Comparison of ENCODE assay signal across 8 cellular contexts in the genomic region with DNA sequence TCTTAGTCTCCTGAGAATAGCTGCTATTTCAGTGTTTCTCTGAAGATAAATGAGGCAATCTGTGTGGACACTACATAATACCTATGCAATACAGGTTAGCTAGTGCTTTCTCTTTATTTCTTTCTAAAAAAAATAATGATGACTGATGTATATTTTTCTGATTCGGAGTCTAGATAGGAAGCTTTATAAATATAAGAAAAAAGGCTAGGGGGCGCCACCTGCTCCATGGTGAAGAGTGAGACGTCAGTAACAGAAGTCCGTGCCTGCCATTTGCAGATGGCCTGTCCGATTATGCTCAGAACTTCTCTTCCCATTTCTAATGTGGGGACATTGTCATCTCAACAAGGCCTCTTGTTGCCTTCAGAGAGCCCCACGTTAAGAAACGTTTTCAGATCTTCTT. TPM values are rescaled to one million over a fixed set of nuclear protein-coding genes. Genes with fewer than 3 reads are reported as not detected.
DNase-seq lines count a peak whose midpoint lies in the region; ATAC-seq and TF ChIP-seq lines count a peak whose summit lies in the region.

No MANE protein-coding gene starts in this region.

- no peak overlapping the region for H3K9ac ChIP-seq in endodermal cell (ENCODE audit: extremely low read depth, low read length, poor library complexity, severe bottlenecking)

- H3K27me3 Mint-ChIP-seq in endodermal cell (ENCODE audit: insufficient read depth), result no peaks in the 10 kb centered on the region
- H3K27me3 Mint-ChIP-seq in natural killer cell treated with Interleukin-12 subunit alpha and Interleukin-12 subunit beta and Interleukin-15 and Interleukin-18, amount 100 ng/mL, for 72 hours, result no peaks in the 10 kb centered on the region

- H3K9me3 Mint-ChIP-seq in endodermal cell, result no peaks in the 10 kb centered on the region
- H3K9me3 Mint-ChIP-seq in natural killer cell treated with Interleukin-12 subunit alpha and Interleukin-12 subunit beta and Interleukin-15 and Interleukin-18, amount 100 ng/mL, for 72 hours, result no peaks in the 10 kb centered on the region

- no peak overlapping the region for H3K27ac Mint-ChIP-seq in endodermal cell
- no peak overlapping the region for H3K27ac Mint-ChIP-seq in natural killer cell treated with Interleukin-12 subunit alpha and Interleukin-12 subunit beta and Interleukin-15 and Interleukin-18, amount 100 ng/mL, for 72 hours

- in situ Hi-C loops in transverse colon (cut with MboI; ENCODE audit: low pct_ligation_motif_present in 1 of 4, low pct_unique_long_range_greater_than_20kb in 1 of 4, low sequenced_read_pairs in 3 of 4), result no loop called here

- H3K4me3 ChIP-seq in endodermal cell (ENCODE audit: low read length) (no peak overlapping the region), transverse colon (no peak overlapping the region), thyroid gland (replicated peaks in 1 of 3) (no peak overlapping the region)

- peaks cover 18% of the 10 kb centered on the region for H3K36me3 Mint-ChIP-seq in endodermal cell (ENCODE audit: low read depth)
- no peaks in the 10 kb centered on the region for H3K36me3 Mint-ChIP-seq in natural killer cell treated with Interleukin-12 subunit alpha and Interleukin-12 subunit beta and Interleukin-15 and Interleukin-18, amount 100 ng/mL, for 72 hours

- H3K4me1 Mint-ChIP-seq in endodermal cell, result no peaks in the 10 kb centered on the region
- peaks cover 0 to 3% of the 10 kb centered on the region in 2 donors for H3K4me1 Mint-ChIP-seq in natural killer cell treated with Interleukin-12 subunit alpha and Interleukin-12 subunit beta and Interleukin-15 and Interleukin-18, amount 100 ng/mL, for 72 hours (ENCODE audit: low read depth in 2 of 2)

- TF ChIP-seq EP300 in transverse colon (IDR thresholded peaks at IDR 0.05; ENCODE audit: low read depth), result no peak

- no peak overlapping the region for H3K4me3 Mint-ChIP-seq in endodermal cell
- no peak overlapping the region for H3K4me3 Mint-ChIP-seq in natural killer cell treated with Interleukin-12 subunit alpha and Interleukin-12 subunit beta and Interleukin-15 and Interleukin-18, amount 100 ng/mL, for 72 hours

- no peak overlapping the region for H3K27ac ChIP-seq in endodermal cell (ENCODE audit: low read depth, low read length)
- H3K27ac ChIP-seq in transverse colon, result no peak overlapping the region
- no peak overlapping the region for H3K27ac ChIP-seq in thyroid gland

- TF ChIP-seq CTCF in endodermal cell (conservative IDR thresholded peaks at IDR 0.05) (peak; percentile 78), transverse colon (IDR thresholded peaks at IDR 0.05) (peak in 3 of 5 experiments; percentile 16 to 37 (median 26)), thyroid gland (IDR thresholded peaks at IDR 0.05) (peak in 1 of 6 experiments; percentile 25)

- ATAC-seq in HG03342 (IDR thresholded peaks at IDR 0.05; ENCODE audit: unreplicated experiment), result no peak
- no peak for ATAC-seq in natural killer cell treated with Interleukin-12 subunit alpha and Interleukin-12 subunit beta and Interleukin-15 and Interleukin-18, amount 100 ng/mL, for 72 hours

- H3K36me3 ChIP-seq in endodermal cell (ENCODE audit: control insufficient read depth, insufficient read depth, low read length) (peaks cover 18% of the 10 kb centered on the region), transverse colon (peaks cover 0 to 11% (median 0%) of the 10 kb centered on the region in 4 donors), thyroid gland (no peaks in the 10 kb centered on the region)

- no peak for TF ChIP-seq POLR2A in transverse colon (IDR thresholded peaks at IDR 0.05)
- TF ChIP-seq POLR2A in thyroid gland (IDR thresholded peaks at IDR 0.05), result no peak

- 79 to 82% methylated on average over 2 to 7 of the region's 7 CpGs for WGBS in endodermal cell (ENCODE audit: insufficient coverage in 1 of 2, insufficient read length in 1 of 2), 2 experiments
- WGBS in transverse colon (ENCODE audit: low coverage in 1 of 2), 2 donors, result 79 to 80% methylated on average over 7 of the region's 7 CpGs
- 76% methylated on average over 7 of the region's 7 CpGs for WGBS in thyroid gland, 2 donors

- DNase-seq in stimulated activated CD4-positive, alpha-beta T cell treated with anti-CD3 and anti-CD28 coated beads, Interleukin-15, amount 100 ng/mL, for 24 hours, result peak; percentile 40
- no peak for DNase-seq in stimulated activated CD4-positive, alpha-beta T cell treated with anti-CD3 and anti-CD28 coated beads, Interleukin-4, amount 100 ng/mL, for 24 hours
- DNase-seq in NCI-H526 treated with DMSO at 0.1 percent for 48 hours (lab: John Stamatoyannopoulos, UW) (peak; percentile 38), endodermal cell (peak; percentile 70), transverse colon (no peak), thyroid gland (no peak)
- DNase-seq in natural killer cell treated with Interleukin-12 subunit alpha and Interleukin-12 subunit beta and Interleukin-15 and Interleukin-18, amount 100 ng/mL, for 72 hours (ENCODE audit: low spot score), result no peak

- intact Hi-C loops in transverse colon (cut with DNase I; ENCODE audit: low total_unique reads), result no loop called here
- intact Hi-C loops in thyroid gland (cut with DNase I), result no loop called here

- H3K9me3 ChIP-seq in endodermal cell (ENCODE audit: control insufficient read depth, low read length) (no peaks in the 10 kb centered on the region), transverse colon (no peaks in the 10 kb centered on the region), thyroid gland (no peaks in the 10 kb centered on the region)

- H3K27me3 ChIP-seq in endodermal cell (ENCODE audit: control insufficient read depth, insufficient read depth, low read length, poor library complexity, severe bottlenecking) (no peaks in the 10 kb centered on the region), transverse colon (no peaks in the 10 kb centered on the region), thyroid gland (no peaks in the 10 kb centered on the region)

- H3K4me1 ChIP-seq in endodermal cell (ENCODE audit: control insufficient read depth, insufficient read depth, low read length), result no peaks in the 10 kb centered on the region
- peaks cover 0 to 2% (median 0%) of the 10 kb centered on the region in 4 donors for H3K4me1 ChIP-seq in transverse colon
- H3K4me1 ChIP-seq in thyroid gland, result no peaks in the 10 kb centered on the region

RNA-seq across cellular contexts. Expression of gene QSOX1, which starts 26.4 kb away (rescaled TPM):
- total RNA-seq in endodermal cell, result 100 to 1,000 TPM in 1 of 2 donors, 10 to 100 TPM in 1; 77.9 to 116 TPM
- 41.5 TPM for polyA plus RNA-seq in endodermal cell (2013, experiment 1 of 2)
- 39.1 TPM for polyA plus RNA-seq in endodermal cell (2013, experiment 2 of 2)
- total RNA-seq in transverse colon, result 100 to 1,000 TPM; 109 to 124 (median 119) TPM
- total RNA-seq in thyroid gland, result 10 to 100 TPM; 19.6 to 45.2 (median 28.4) TPM
- total RNA-seq in natural killer cell treated with Interleukin-12 subunit alpha and Interleukin-12 subunit beta and Interleukin-15 and Interleukin-18, amount 100 ng/mL, for 72 hours, result 10 to 100 TPM; 39.1 to 60.3 TPM

RNA-seq across cellular contexts. Expression of gene LHX4, which starts 49.0 kb away (rescaled TPM):
- total RNA-seq in endodermal cell, result not detected
- 0.43 TPM for polyA plus RNA-seq in endodermal cell (2013, experiment 1 of 2)
- polyA plus RNA-seq in endodermal cell (2013, experiment 2 of 2), result 0.08 TPM
- 1 to 10 TPM in 1 of 4 donors, under 1 TPM in 1, not detected in 2; 0.48 to 1.2 TPM for total RNA-seq in transverse colon
- total RNA-seq in thyroid gland, result not detected
- total RNA-seq in natural killer cell treated with Interleukin-12 subunit alpha and Interleukin-12 subunit beta and Interleukin-15 and Interleukin-18, amount 100 ng/mL, for 72 hours, result not detected

Comparison
In these comparisons a context has a peak if more than half of its experiments do, and no peak if none do; other contexts are left out.
1. DNase-seq: peak in stimulated activated CD4-positive, alpha-beta T cell treated with anti-CD3 and anti-CD28 coated beads, Interleukin-15, amount 100 ng/mL, for 24 hours (single experiment), NCI-H526 treated with DMSO at 0.1 percent for 48 hours (single experiment) and endodermal cell (single experiment); none in stimulated activated CD4-positive, alpha-beta T cell treated with anti-CD3 and anti-CD28 coated beads, Interleukin-4, amount 100 ng/mL, for 24 hours (single experiment), transverse colon (single experiment), thyroid gland (0 of 2) and natural killer cell treated with Interleukin-12 subunit alpha and Interleukin-12 subunit beta and Interleukin-15 and Interleukin-18, amount 100 ng/mL, for 72 hours (single experiment).